In the genomic region with DNA sequence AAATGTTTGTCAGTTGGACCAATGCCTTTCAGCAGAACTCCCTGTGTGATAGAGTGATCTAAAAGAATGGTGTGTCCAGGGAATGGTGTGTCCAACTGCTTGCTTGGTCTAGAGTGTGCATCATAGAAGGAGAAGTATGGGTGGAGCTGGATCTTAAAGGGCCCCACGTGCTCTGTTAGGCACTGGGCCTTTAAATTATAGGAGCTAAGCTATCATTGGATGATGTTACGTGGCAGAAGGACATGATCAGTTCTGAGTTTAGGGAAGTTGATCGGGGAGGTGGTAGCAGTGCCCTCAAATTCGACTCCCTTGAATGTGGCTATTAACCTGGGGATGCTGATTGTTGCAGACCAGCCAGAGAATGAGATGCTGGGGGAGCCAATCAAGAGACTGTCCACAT, we compare ENCODE assay signal across 13 cellular contexts. TPM values are rescaled to one million over a fixed set of nuclear protein-coding genes. Genes with fewer than 3 reads are reported as not detected.
DNase-seq lines count a peak whose midpoint lies in the region; ATAC-seq, FAIRE-seq and TF ChIP-seq lines count a peak whose summit lies in the region.
"Had no signal": no experiment of that assay in that cellular context is flagged by ENCODE, and none has a peak within 500 bp of the region (broad histone marks: within the 10 kb centered on the region; RNA-seq: fewer than 3 reads in every experiment).

No MANE protein-coding gene starts in this region.

- H3K27ac ChIP-seq in OCI-LY7 (ENCODE audit: low read depth, low read length, poor library complexity, severe bottlenecking) (peak overlapping the region; percentile 51), layer of hippocampus (ENCODE audit: low read depth, low read length) (peak overlapping the region; percentile 4), upper lobe of right lung (peak overlapping the region; percentile 79)

- peak overlapping the region in 1 of 2 donors; percentile 33 for H3K27ac Mint-ChIP-seq in natural killer cell treated with Interleukin-12 subunit alpha and Interleukin-12 subunit beta and Interleukin-15 and Interleukin-18, amount 100 ng/mL, for 72 hours
- H3K27ac Mint-ChIP-seq in natural killer cell: peak overlapping the region in 1 of 2 donors; percentile 37

- POLR2A ChIA-PET in OCI-LY7 (lab: Charles Lee): interaction anchor here (1.1 to 2.3 kb wide), 5 partner anchors 15 to 30 kb away, joined by 3 to 11 read pairs (median 4); no protein-coding TSS in a partner anchor

- DNase-seq in natural killer cell treated with Interleukin-12 subunit alpha and Interleukin-12 subunit beta and Interleukin-15 and Interleukin-18, amount 100 ng/mL, for 72 hours (ENCODE audit: low spot score): no peak
- DNase-seq in natural killer cell: no peak
- DNase-seq in OCI-LY7 (ENCODE audit: low spot score): no peak
- no peak for DNase-seq in upper lobe of right lung
- no peak for DNase-seq in GM12891 (ENCODE audit: insufficient read length, low spot score)
- DNase-seq: foreskin fibroblast, MM.1S, NCI-H345 had no signal

- CTCF ChIA-PET in OCI-LY7 (lab: Charles Lee; ENCODE audit: unreplicated experiment): no interaction called here

- no peaks in the 10 kb centered on the region for H3K79me2 ChIP-seq in OCI-LY7 (ENCODE audit: insufficient read depth, low read depth, low read length)

- TF ChIP-seq POLR2A in GM12891 (IDR thresholded peaks at IDR 0.05; ENCODE audit: low read depth, low read length): no peak

- ATAC-seq in natural killer cell treated with Interleukin-12 subunit alpha and Interleukin-12 subunit beta and Interleukin-15 and Interleukin-18, amount 100 ng/mL, for 72 hours: no peak
- ATAC-seq in natural killer cell (no peak), upper lobe of right lung (peak; percentile 6), GM21619 (IDR thresholded peaks at IDR 0.05; ENCODE audit: unreplicated experiment) (no peak), GM18519 (IDR thresholded peaks at IDR 0.05; ENCODE audit: low FRiP score, unreplicated experiment) (no peak)

- H3K36me3 Mint-ChIP-seq in natural killer cell treated with Interleukin-12 subunit alpha and Interleukin-12 subunit beta and Interleukin-15 and Interleukin-18, amount 100 ng/mL, for 72 hours: no peaks in the 10 kb centered on the region
- H3K36me3 Mint-ChIP-seq in natural killer cell: no peaks in the 10 kb centered on the region

- H3K4me3 ChIP-seq in OCI-LY7 (ENCODE audit: low read depth, low read length, poor library complexity, severe bottlenecking) (peak overlapping the region; percentile 9), upper lobe of right lung (no peak overlapping the region)

- H3K27me3 ChIP-seq in layer of hippocampus (ENCODE audit: control insufficient read depth, insufficient read depth, low read length) (no peaks in the 10 kb centered on the region), upper lobe of right lung (no peaks in the 10 kb centered on the region)

- peak overlapping the region; percentile 86; the same call in 1 of the 2 replicates for H2AFZ ChIP-seq in OCI-LY7 (ENCODE audit: low read length)

- peaks cover 7% of the 10 kb centered on the region for H3K36me3 ChIP-seq in OCI-LY7 (ENCODE audit: insufficient read depth, low read length)
- peaks cover 33% of the 10 kb centered on the region for H3K36me3 ChIP-seq in upper lobe of right lung

- H3K4me1 Mint-ChIP-seq in natural killer cell treated with Interleukin-12 subunit alpha and Interleukin-12 subunit beta and Interleukin-15 and Interleukin-18, amount 100 ng/mL, for 72 hours (ENCODE audit: low read depth in 2 of 2): peaks cover 27 to 34% of the 10 kb centered on the region in 2 donors
- H3K4me1 Mint-ChIP-seq in natural killer cell: peaks cover 12 to 14% of the 10 kb centered on the region in 2 donors

- peak overlapping the region; percentile 54 for H3K4me3 Mint-ChIP-seq in natural killer cell treated with Interleukin-12 subunit alpha and Interleukin-12 subunit beta and Interleukin-15 and Interleukin-18, amount 100 ng/mL, for 72 hours
- no peak overlapping the region for H3K4me3 Mint-ChIP-seq in natural killer cell

- H3K4me1 ChIP-seq in OCI-LY7 (ENCODE audit: insufficient read depth, low read length, poor library complexity, severe bottlenecking) (peaks cover 28% of the 10 kb centered on the region), upper lobe of right lung (peaks cover 40% of the 10 kb centered on the region)

- TF ChIP-seq CTCF in natural killer cell (IDR thresholded peaks at IDR 0.05) (no peak), OCI-LY7 (conservative IDR thresholded peaks at IDR 0.05; ENCODE audit: low read length) (no peak), upper lobe of right lung (IDR thresholded peaks at IDR 0.05) (no peak)

- no peaks in the 10 kb centered on the region for H3K27me3 Mint-ChIP-seq in natural killer cell treated with Interleukin-12 subunit alpha and Interleukin-12 subunit beta and Interleukin-15 and Interleukin-18, amount 100 ng/mL, for 72 hours
- H3K27me3 Mint-ChIP-seq in natural killer cell (ENCODE audit: low read depth in 2 of 2): no peaks in the 10 kb centered on the region
- H3K27me3 Mint-ChIP-seq: CD4-positive, alpha-beta memory T cell had no signal

- intact Hi-C loops in natural killer cell (cut with micrococcal nuclease): no loop called here
- intact Hi-C loops in OCI-LY7 (cut with micrococcal nuclease; ENCODE audit: unreplicated experiment): no loop called here
- intact Hi-C loops in upper lobe of right lung (cut with DNase I): no loop called here

- H3K9me2 ChIP-seq in OCI-LY7 (ENCODE audit: insufficient read depth, low read length): no peaks in the 10 kb centered on the region

- FAIRE-seq in GM12891 (lab: Jason Lieb, UNC): no peak
- FAIRE-seq: H1 had no signal

- BruUV-seq in OCI-LY7 (replicated peaks; lab: Mats Ljungman, UMichigan): no TSS peak

- no peaks in the 10 kb centered on the region for H4K20me1 ChIP-seq in OCI-LY7 (ENCODE audit: insufficient read depth, low read length)

- peak overlapping the region; percentile 62 for H3K4me2 ChIP-seq in OCI-LY7 (ENCODE audit: low read length)

- H3K9me3 ChIP-seq in OCI-LY7 (ENCODE audit: low read length) (no peaks in the 10 kb centered on the region), upper lobe of right lung (no peaks in the 10 kb centered on the region)

- no peaks in the 10 kb centered on the region for H3K9me3 Mint-ChIP-seq in natural killer cell treated with Interleukin-12 subunit alpha and Interleukin-12 subunit beta and Interleukin-15 and Interleukin-18, amount 100 ng/mL, for 72 hours
- H3K9me3 Mint-ChIP-seq in natural killer cell: no peaks in the 10 kb centered on the region
- H3K9me3 Mint-ChIP-seq: CD4-positive, alpha-beta memory T cell had no signal

TF ChIP-seq in GM12891, 5 proteins besides CTCF, POLR2A, EP300 and RAD21:
- TF ChIP-seq PAX5 (IDR thresholded peaks at IDR 0.05; ENCODE audit: insufficient read depth, low read length, severe bottlenecking) (no peak), SPI1 (IDR thresholded peaks at IDR 0.05; ENCODE audit: low read depth, low read length) (no peak), POLR2AphosphoS5 (IDR thresholded peaks at IDR 0.05; ENCODE audit: low read depth, low read length) (no peak), POU2F2 (IDR thresholded peaks at IDR 0.05; ENCODE audit: low read depth, low read length) (no peak), TAF1 (IDR thresholded peaks at IDR 0.05; ENCODE audit: low read depth, low read length) (no peak)

RNA-seq across cellular contexts. Expression of gene STX3, which starts 16.4 kb away (rescaled TPM):
- total RNA-seq in natural killer cell treated with Interleukin-12 subunit alpha and Interleukin-12 subunit beta and Interleukin-15 and Interleukin-18, amount 100 ng/mL, for 72 hours: 10 to 100 TPM; 26.8 to 28.5 TPM
- total RNA-seq in natural killer cell: 10 to 100 TPM in 2 of 3 donors, 1 to 10 TPM in 1; 6.8 to 19.1 (median 17.0) TPM
- 20.2 and 27.2 TPM in 2 replicates for total RNA-seq in OCI-LY7 (2014; rRNA removed; shearing (Covaris generic))
- total RNA-seq in OCI-LY7 (2022): 6.4 and 8.4 TPM in 2 replicates
- 75.1 TPM for total RNA-seq in upper lobe of right lung
- 0.46 TPM for polyA plus RNA-seq in GM12891 (2012; ENCODE audit: low read depth, missing spikeins)

RNA-seq across cellular contexts. Expression of gene MRPL16, which starts 39.0 kb away (rescaled TPM):
- 10 to 100 TPM; 58.7 to 75.5 TPM for total RNA-seq in natural killer cell treated with Interleukin-12 subunit alpha and Interleukin-12 subunit beta and Interleukin-15 and Interleukin-18, amount 100 ng/mL, for 72 hours
- total RNA-seq in natural killer cell (10 to 100 TPM; 34.9 to 38.0 (median 37.5) TPM), OCI-LY7 (2022) (87.5 and 92.2 TPM in 2 replicates), upper lobe of right lung (30.1 TPM)
- 133 and 159 TPM in 2 replicates for total RNA-seq in OCI-LY7 (2014; rRNA removed; shearing (Covaris generic))
- polyA plus RNA-seq in GM12891 (2012; ENCODE audit: low read depth, missing spikeins): 67.3 TPM

RNA-seq across cellular contexts. Expression of gene OR10V1, which starts 58.0 kb away (rescaled TPM):
- not detected for total RNA-seq in natural killer cell treated with Interleukin-12 subunit alpha and Interleukin-12 subunit beta and Interleukin-15 and Interleukin-18, amount 100 ng/mL, for 72 hours
- total RNA-seq in natural killer cell (not detected), OCI-LY7 (2022) (not detected in 2 replicates), upper lobe of right lung (not detected)
- total RNA-seq in OCI-LY7 (2014; rRNA removed; shearing (Covaris generic)): not detected in 2 replicates
- polyA plus RNA-seq in GM12891 (2012; ENCODE audit: low read depth, missing spikeins): not detected
- total RNA-seq: CD4-positive, alpha-beta memory T cell; H1 had no signal
- polyA plus RNA-seq: CD4-positive, alpha-beta memory T cell; H1 had no signal

Comparison
In these comparisons a context has a peak if more than half of its experiments do, and no peak if none do; other contexts are left out.
1. H3K27ac ChIP-seq: peak in every context shown above with its lines; median percentile 79 in upper lobe of right lung; 51 in OCI-LY7; 4 in layer of hippocampus.